ENCODE assay signal across 8 cellular contexts in the genomic region with DNA sequence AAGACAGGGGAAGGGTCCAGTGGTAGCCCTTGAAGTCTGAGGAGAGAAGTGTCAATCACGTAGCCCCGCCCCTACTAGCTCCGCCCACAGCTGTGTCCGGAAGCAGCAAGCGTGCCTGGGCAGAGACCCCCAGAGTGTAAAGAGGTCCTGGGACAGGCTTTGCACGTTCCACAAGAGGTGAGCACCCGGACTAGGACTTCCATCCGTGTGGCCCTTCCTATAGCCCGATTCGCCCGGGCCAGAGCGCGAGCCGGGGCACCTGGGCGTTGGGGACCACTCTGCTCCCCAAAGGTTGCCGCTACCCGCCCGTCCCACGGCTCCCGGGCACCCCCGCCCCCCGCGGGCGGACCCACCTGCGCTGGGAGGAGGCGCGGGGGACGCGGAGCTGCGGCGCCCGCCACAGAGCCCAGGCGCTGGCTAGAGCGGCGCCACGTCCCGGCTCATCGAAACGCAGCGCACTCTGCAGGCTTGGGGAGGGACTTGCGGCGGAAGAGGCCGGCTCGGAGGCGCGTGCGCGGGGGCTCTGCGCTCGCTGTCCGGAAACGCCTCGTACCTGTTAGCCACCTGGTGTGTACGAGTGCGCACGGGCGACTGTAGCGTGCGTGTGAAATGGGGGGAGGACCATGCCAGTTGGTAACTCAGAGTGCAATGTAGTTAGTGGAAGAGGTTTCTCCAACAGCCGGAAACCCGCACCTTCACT. TPM values are rescaled to one million over a fixed set of nuclear protein-coding genes. Genes with fewer than 3 reads are reported as not detected.
DNase-seq lines count a peak whose midpoint lies in the region; ATAC-seq and TF ChIP-seq lines count a peak whose summit lies in the region.

A gene with protein sequence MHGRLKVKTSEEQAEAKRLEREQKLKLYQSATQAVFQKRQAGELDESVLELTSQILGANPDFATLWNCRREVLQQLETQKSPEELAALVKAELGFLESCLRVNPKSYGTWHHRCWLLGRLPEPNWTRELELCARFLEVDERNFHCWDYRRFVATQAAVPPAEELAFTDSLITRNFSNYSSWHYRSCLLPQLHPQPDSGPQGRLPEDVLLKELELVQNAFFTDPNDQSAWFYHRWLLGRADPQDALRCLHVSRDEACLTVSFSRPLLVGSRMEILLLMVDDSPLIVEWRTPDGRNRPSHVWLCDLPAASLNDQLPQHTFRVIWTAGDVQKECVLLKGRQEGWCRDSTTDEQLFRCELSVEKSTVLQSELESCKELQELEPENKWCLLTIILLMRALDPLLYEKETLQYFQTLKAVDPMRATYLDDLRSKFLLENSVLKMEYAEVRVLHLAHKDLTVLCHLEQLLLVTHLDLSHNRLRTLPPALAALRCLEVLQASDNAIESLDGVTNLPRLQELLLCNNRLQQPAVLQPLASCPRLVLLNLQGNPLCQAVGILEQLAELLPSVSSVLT (minus strand): TSS at position 464 of the 700 bp plus-strand sequence. CDS start 482 bp downstream, outside the sequence.

- peak within 1 kb of the TSS; percentile 94 for H3K23ac ChIP-seq in IMR-90 (ENCODE audit: low read depth, low read length)

- H3K4me3 ChIP-seq in IMR-90 (ENCODE audit: insufficient read depth, low read depth, low read length) (peak within 1 kb of the TSS; percentile 63), OCI-LY7 (ENCODE audit: low read depth, low read length, poor library complexity, severe bottlenecking) (peak within 1 kb of the TSS; percentile 84), esophagus (ENCODE audit: low read depth in 1 of 2, low read length in 2 of 2) (peak within 1 kb of the TSS; percentile 68 to 90), muscle layer of colon (ENCODE audit: low read depth in 1 of 2, low read length in 2 of 2) (peak within 1 kb of the TSS; percentile 88)

- POLR2A ChIA-PET in IMR-90 (lab: Charles Lee; ENCODE audit: unreplicated experiment): interaction anchor here (0.6 kb wide), 1 partner anchor 14 kb away, joined by 3 read pairs; no protein-coding TSS in a partner anchor
- POLR2A ChIA-PET in OCI-LY7 (lab: Charles Lee): interaction anchor here (0.6 to 3.2 kb wide), 10 partner anchors 20 to 158 kb away, joined by 3 to 21 read pairs (median 4); a partner anchor contains a TSS

- H3K27ac ChIP-seq in IMR-90 (ENCODE audit: insufficient read depth, low read length) (peak within 1 kb of the TSS; percentile 89), OCI-LY7 (ENCODE audit: low read depth, low read length, poor library complexity, severe bottlenecking) (peak within 1 kb of the TSS; percentile 84), esophagus (ENCODE audit: low read depth in 2 of 2, low read length in 1 of 2) (peak within 1 kb of the TSS; percentile 95 to 98), muscle layer of colon (ENCODE audit: low read depth, low read length) (peak within 1 kb of the TSS; percentile 99)

- H3K9ac ChIP-seq in IMR-90 (ENCODE audit: low read depth, low read length): peak within 1 kb of the TSS; percentile 92
- H3K9ac ChIP-seq in muscle layer of colon (ENCODE audit: low read length): peak within 1 kb of the TSS; percentile 90

- peak within 1 kb of the TSS; percentile 90 to 100 for H4K8ac ChIP-seq in IMR-90 (ENCODE audit: low read depth in 2 of 2, low read length in 2 of 2)

- CTCF ChIA-PET in IMR-90 (lab: Yijun Ruan, JAX) (interaction anchor here (0.8 to 2.0 kb wide), 4 partner anchors 9 to 29 kb away, joined by 3 to 11 read pairs (median 4); a partner anchor contains a TSS), OCI-LY7 (lab: Charles Lee; ENCODE audit: unreplicated experiment) (interaction anchor here (1.2 to 1.9 kb wide), 3 partner anchors 25 to 37 kb away, joined by 4 to 8 read pairs (median 5); a partner anchor contains a TSS)

- no peak within 1 kb of the TSS; the same call in 2 of the 3 replicates for H2BK15ac ChIP-seq in IMR-90 (ENCODE audit: low read depth, low read length)

- no peaks in the 10 kb centered on the region for H3K9me2 ChIP-seq in OCI-LY7 (ENCODE audit: insufficient read depth, low read length)

- H3K36me3 ChIP-seq in IMR-90 (ENCODE audit: control insufficient read depth, insufficient read depth, low read length) (peaks cover 22% of the 10 kb centered on the region), OCI-LY7 (ENCODE audit: insufficient read depth, low read length) (no peaks in the 10 kb centered on the region), esophagus (ENCODE audit: control insufficient read depth in 2 of 2, insufficient read depth in 2 of 2, low read length in 1 of 2) (peaks cover 10 to 28% of the 10 kb centered on the region in 2 donors), muscle layer of colon (ENCODE audit: insufficient read depth, low read length) (peaks cover 3% of the 10 kb centered on the region)

- peak within 1 kb of the TSS; percentile 94 for H4K5ac ChIP-seq in IMR-90 (ENCODE audit: low read depth, low read length)

- DNase-seq in DMS114 treated with DMSO at 0.1 percent for 48 hours (lab: John Stamatoyannopoulos, UW; ENCODE audit: unreplicated experiment) (peak; percentile 62), IMR-90 (peak; percentile 83), OCI-LY7 (ENCODE audit: low spot score) (peak; percentile 97), activated T-cell treated with anti-CD3 and anti-CD28 coated beads for 48 hours (ENCODE audit: low read depth) (peak; percentile 85)
- DNase-seq in stimulated activated CD8-positive, alpha-beta memory T cell treated with anti-CD3 and anti-CD28 coated beads, Interleukin-7, amount 100 ng/mL, for 24 hours (ENCODE audit: low read depth): peak; percentile 70

- TF ChIP-seq POLR2A in IMR-90 (IDR thresholded peaks at IDR 0.05; ENCODE audit: low read depth, low read length): peak; percentile 63; the same call in 1 of the 2 replicates

- TF ChIP-seq RAD21 in IMR-90 (IDR thresholded peaks at IDR 0.05; ENCODE audit: low read length): 0 out of 2 replicates have a peak, but pooled peaks have one; percentile 30

- peak; percentile 83 for ATAC-seq in GM21528 (IDR thresholded peaks at IDR 0.05; ENCODE audit: low FRiP score, unreplicated experiment)
- ATAC-seq in IMR-90 (ENCODE audit: low read depth): peak; percentile 100

- peak within 1 kb of the TSS; percentile 88 for H3K4me2 ChIP-seq in IMR-90 (ENCODE audit: low read depth, low read length)
- H3K4me2 ChIP-seq in OCI-LY7 (ENCODE audit: low read length): peak within 1 kb of the TSS; percentile 82

- H3K79me2 ChIP-seq in OCI-LY7 (ENCODE audit: insufficient read depth, low read depth, low read length): no peaks in the 10 kb centered on the region

- H3K18ac ChIP-seq in IMR-90 (ENCODE audit: low read depth, low read length): peak within 1 kb of the TSS; percentile 78

- peaks cover 5% of the 10 kb centered on the region; the same call in 1 of the 2 replicates for H3K9me1 ChIP-seq in IMR-90 (ENCODE audit: insufficient read depth, low read length)

- H3K14ac ChIP-seq in IMR-90 (replicated peaks; ENCODE audit: low read depth, low read length): peak within 1 kb of the TSS; percentile 97

- 0% methylated on average over 36 of the region's 61 CpGs; no CpG with 5 or more reads in 1 of the 2 experiments for WGBS in IMR-90 (ENCODE audit: extremely low coverage in 2 of 2, insufficient read length in 1 of 2), 2 experiments
- whole genome bisulfite sequencing in esophagus, 2 donors: 1% methylated on average over 48 to 61 of the region's 61 CpGs

- peak within 1 kb of the TSS; percentile 95 for H3K56ac ChIP-seq in IMR-90 (ENCODE audit: extremely low read depth, insufficient read depth, low read length)

- dilution Hi-C loops in IMR-90 (cut with HindIII; ENCODE audit: low sequenced_read_pairs, unreplicated experiment): no loop called here

- no peaks in the 10 kb centered on the region for H4K20me1 ChIP-seq in IMR-90 (ENCODE audit: insufficient read depth, low read length)
- H4K20me1 ChIP-seq in OCI-LY7 (ENCODE audit: insufficient read depth, low read length): no peaks in the 10 kb centered on the region

- no peaks in the 10 kb centered on the region for H3K27me3 ChIP-seq in IMR-90 (ENCODE audit: control insufficient read depth, insufficient read depth, low read length)
- no peaks in the 10 kb centered on the region for H3K27me3 ChIP-seq in esophagus (ENCODE audit: control insufficient read depth in 1 of 2, insufficient read depth in 2 of 2, low read length in 2 of 2)
- no peaks in the 10 kb centered on the region for H3K27me3 ChIP-seq in muscle layer of colon (ENCODE audit: control insufficient read depth in 1 of 2, insufficient read depth in 2 of 2, low read length in 2 of 2)

- peak within 1 kb of the TSS; percentile 83 for H2AK5ac ChIP-seq in IMR-90 (ENCODE audit: low read depth, low read length)

- TF ChIP-seq CTCF in IMR-90 (conservative IDR thresholded peaks at IDR 0.05; ENCODE audit: low read depth, low read length) (peak; percentile 87), OCI-LY7 (conservative IDR thresholded peaks at IDR 0.05; ENCODE audit: low read length) (peak; percentile 80)

- BruUV-seq in IMR-90 (replicated peaks; lab: Mats Ljungman, UMichigan) (no TSS peak), OCI-LY7 (replicated peaks; lab: Mats Ljungman, UMichigan) (no TSS peak)

- peak within 1 kb of the TSS; percentile 100 for H2AK9ac ChIP-seq in IMR-90 (replicated peaks; ENCODE audit: low read depth, low read length, poor library complexity)

- intact Hi-C loops in IMR-90 (cut with micrococcal nuclease) (loop anchor here (1.0 to 2.0 kb wide), 3 partner anchors 14 to 28 kb away; a partner anchor contains a TSS), OCI-LY7 (cut with micrococcal nuclease; ENCODE audit: unreplicated experiment) (loop anchor here (1.0 to 2.0 kb wide), 3 partner anchors 28 to 55 kb away; a partner anchor contains a TSS)

- H3K4me1 ChIP-seq in IMR-90 (ENCODE audit: control insufficient read depth, insufficient read depth, low read length): peaks cover 5% of the 10 kb centered on the region; the same call in 1 of the 2 replicates
- H3K4me1 ChIP-seq in OCI-LY7 (ENCODE audit: insufficient read depth, low read length, poor library complexity, severe bottlenecking): peaks cover 43% of the 10 kb centered on the region
- H3K4me1 ChIP-seq in esophagus (ENCODE audit: control insufficient read depth in 2 of 2, insufficient read depth in 2 of 2, low read length in 1 of 2): peaks cover 4 to 14% of the 10 kb centered on the region in 2 donors
- H3K4me1 ChIP-seq in muscle layer of colon (ENCODE audit: insufficient read depth, low read length): peaks cover 9% of the 10 kb centered on the region

- H2BK20ac ChIP-seq in IMR-90 (ENCODE audit: low read depth, low read length): no peak within 1 kb of the TSS

- H3K79me1 ChIP-seq in IMR-90 (ENCODE audit: low read depth in 1 of 2, low read length in 2 of 2): peaks cover 12 to 30% of the 10 kb centered on the region in 2 experiments

- H2BK5ac ChIP-seq in IMR-90 (ENCODE audit: low read depth, low read length, poor library complexity, severe bottlenecking): peak within 1 kb of the TSS; percentile 90

- peak within 1 kb of the TSS; percentile 92 for H4K91ac ChIP-seq in IMR-90 (ENCODE audit: insufficient read depth, low read depth, low read length)

- H3K9me3 ChIP-seq in IMR-90 (ENCODE audit: control insufficient read depth, insufficient read depth, low read length) (no peaks in the 10 kb centered on the region), OCI-LY7 (ENCODE audit: low read length) (no peaks in the 10 kb centered on the region), esophagus (ENCODE audit: control insufficient read depth in 2 of 2, insufficient read depth in 1 of 2, low read depth in 1 of 2, low read length in 1 of 2) (no peaks in the 10 kb centered on the region), muscle layer of colon (ENCODE audit: low read length) (no peaks in the 10 kb centered on the region)

- peak within 1 kb of the TSS; percentile 63; the same call in 1 of the 2 replicates for H2BK120ac ChIP-seq in IMR-90 (ENCODE audit: low read depth, low read length)

- H3K4ac ChIP-seq in IMR-90 (ENCODE audit: low read depth, low read length): peak within 1 kb of the TSS; percentile 96

- H2AFZ ChIP-seq in IMR-90 (replicated peaks; ENCODE audit: low read length, poor library complexity) (peak within 1 kb of the TSS; percentile 97), OCI-LY7 (ENCODE audit: low read length) (peak within 1 kb of the TSS; percentile 68)

- in situ Hi-C loops in IMR-90 (cut with MboI; ENCODE audit: low sequenced_read_pairs): no loop called here

RNA-seq across cellular contexts. Expression of the gene that starts here (rescaled TPM):
- total RNA-seq in IMR-90 (2012; rRNA removed): 25.6 and 27.2 TPM in 2 replicates
- 55.6 and 64.0 TPM in 2 replicates for polyA plus RNA-seq in IMR-90 (2012; rRNA removed)
- polyA plus RNA-seq in IMR-90 (2012; cell fraction: cytosol; rRNA removed): 37.7 and 48.7 TPM in 2 replicates
- polyA plus RNA-seq in IMR-90 (2012; cell fraction: nucleus; rRNA removed; ENCODE audit: low replicate concordance): 158 and 347 TPM in 2 replicates
- 16.7 and 24.3 TPM in 2 replicates for total RNA-seq in OCI-LY7 (2014; rRNA removed; shearing (Covaris generic))
- 27.3 and 29.7 TPM in 2 replicates for total RNA-seq in OCI-LY7 (2022)
- 100 to 1,000 TPM; 117 to 135 TPM for polyA plus RNA-seq in esophagus

Comparison
In these comparisons a context has a peak if more than half of its experiments do, and no peak if none do; other contexts are left out.
1. Peak in every context shown above with its lines: DNase-seq, ATAC-seq, H3K4me3 ChIP-seq and H3K27ac ChIP-seq.